ENCODE assay signal across 9 cellular contexts in the genomic region with DNA sequence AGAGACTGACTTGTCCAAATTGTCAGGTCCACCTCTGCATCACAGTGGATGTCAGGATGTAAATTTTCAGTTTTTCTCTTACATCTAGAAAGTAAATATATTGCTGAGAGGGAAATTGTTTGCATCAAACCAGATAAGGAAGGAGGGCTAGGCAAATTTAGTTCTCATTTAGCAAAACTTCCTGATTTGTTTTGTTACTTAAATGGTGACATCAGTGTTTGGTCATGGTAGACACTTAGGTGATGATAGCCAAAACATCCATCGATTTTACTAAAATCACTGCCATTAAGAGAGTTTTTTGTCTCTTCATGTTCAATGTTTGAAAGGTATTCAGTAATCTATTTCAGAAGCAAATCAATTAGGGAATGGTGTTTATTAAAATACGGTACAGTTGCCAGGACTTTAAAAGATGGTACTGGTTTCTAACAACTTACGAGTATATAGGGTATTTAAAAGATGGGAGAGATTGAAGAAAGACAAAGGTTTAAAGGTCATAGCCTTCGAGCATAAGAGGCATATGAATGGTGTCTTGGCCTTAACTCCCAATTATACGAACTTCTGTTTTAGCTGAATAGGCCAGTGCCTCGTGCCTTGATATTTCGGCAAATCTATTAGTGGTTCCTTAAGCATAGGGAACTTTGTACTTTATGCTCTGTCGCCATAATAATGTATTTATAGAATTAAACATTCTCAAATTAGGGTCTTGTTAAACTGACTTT. TPM values are rescaled to one million over a fixed set of nuclear protein-coding genes. Genes with fewer than 3 reads are reported as not detected.
DNase-seq lines count a peak whose midpoint lies in the region; ATAC-seq and TF ChIP-seq lines count a peak whose summit lies in the region.
"Had no signal": no experiment of that assay in that cellular context is flagged by ENCODE, and none has a peak within 500 bp of the region (broad histone marks: within the 10 kb centered on the region; RNA-seq: fewer than 3 reads in every experiment).

No MANE protein-coding gene starts in this region.

- H3K4me1 Mint-ChIP-seq in activated CD4-positive, alpha-beta T cell treated with anti-CD3 and anti-CD28 coated beads, Interleukin-2, amount 10 ng/mL, durations not matched to agents 24 days and 14 days, result peaks cover 48% of the 10 kb centered on the region
- H3K4me1 Mint-ChIP-seq in WTC11, result peaks cover 54% of the 10 kb centered on the region
- H3K4me1 Mint-ChIP-seq in stimulated activated naive CD8-positive, alpha-beta T cell treated with anti-CD3 and anti-CD28 coated beads, Interleukin-15, amount 100 ng/mL, for 72 hours, result peaks cover 73% of the 10 kb centered on the region

- CTCF ChIA-PET in WTC11 (lab: Charles Lee) (interaction anchor here (1.2 to 1.8 kb wide), 3 partner anchors 8 to 50 kb away, joined by 4 to 12 read pairs (median 6); no protein-coding TSS in a partner anchor), HEK293T (lab: Yijun Ruan, JAX) (interaction anchor here (0.8 to 3.0 kb wide), 3 partner anchors 49 to 70 kb away, joined by 3 to 21 read pairs (median 3); no protein-coding TSS in a partner anchor)

- no peak for ATAC-seq in WTC11
- ATAC-seq in stimulated activated naive CD8-positive, alpha-beta T cell treated with anti-CD3 and anti-CD28 coated beads, Interleukin-15, amount 100 ng/mL, for 72 hours, result no peak
- ATAC-seq in HG02678 (IDR thresholded peaks at IDR 0.05; ENCODE audit: unreplicated experiment), result no peak

- H3K27me3 Mint-ChIP-seq in activated CD4-positive, alpha-beta T cell treated with anti-CD3 and anti-CD28 coated beads, Interleukin-2, amount 10 ng/mL, durations not matched to agents 24 days and 14 days, result no peaks in the 10 kb centered on the region
- peaks cover 38% of the 10 kb centered on the region for H3K27me3 Mint-ChIP-seq in WTC11 (ENCODE audit: low read depth)
- H3K27me3 Mint-ChIP-seq in stimulated activated naive CD8-positive, alpha-beta T cell treated with anti-CD3 and anti-CD28 coated beads, Interleukin-15, amount 100 ng/mL, for 72 hours, result no peaks in the 10 kb centered on the region

- peak overlapping the region; percentile 98 for H3K27ac Mint-ChIP-seq in activated CD4-positive, alpha-beta T cell treated with anti-CD3 and anti-CD28 coated beads, Interleukin-2, amount 10 ng/mL, durations not matched to agents 24 days and 14 days
- no peak overlapping the region for H3K27ac Mint-ChIP-seq in WTC11
- H3K27ac Mint-ChIP-seq in stimulated activated naive CD8-positive, alpha-beta T cell treated with anti-CD3 and anti-CD28 coated beads, Interleukin-15, amount 100 ng/mL, for 72 hours, result peak overlapping the region; percentile 99 to 100

- DNase-seq in activated CD4-positive, alpha-beta T cell treated with anti-CD3 and anti-CD28 coated beads, Interleukin-2, amount 10 ng/mL, durations not matched to agents 24 days and 14 days, result no peak
- DNase-seq in activated CD4-positive, alpha-beta T cell treated with anti-CD3 and anti-CD28 coated beads for 48 hours, result no peak
- no peak for DNase-seq in WTC11 (ENCODE audit: low spot score)
- no peak for DNase-seq in fibroblast of villous mesenchyme (ENCODE audit: low read depth)
- no peak for DNase-seq in stimulated activated naive CD8-positive, alpha-beta T cell treated with anti-CD3 and anti-CD28 coated beads, Interleukin-15, amount 100 ng/mL, for 72 hours
- no peak for DNase-seq in HEK293T (ENCODE audit: extremely low spot score)
- no peak for DNase-seq in GM03348 (ENCODE audit: low spot score)
- DNase-seq: hippocampal formation had no signal

- peak overlapping the region; percentile 99 for H3K4me3 Mint-ChIP-seq in activated CD4-positive, alpha-beta T cell treated with anti-CD3 and anti-CD28 coated beads, Interleukin-2, amount 10 ng/mL, durations not matched to agents 24 days and 14 days
- H3K4me3 Mint-ChIP-seq in WTC11, result peak overlapping the region; percentile 94
- H3K4me3 Mint-ChIP-seq in stimulated activated naive CD8-positive, alpha-beta T cell treated with anti-CD3 and anti-CD28 coated beads, Interleukin-15, amount 100 ng/mL, for 72 hours, result peak overlapping the region; percentile 89 to 100

- H3K36me3 Mint-ChIP-seq in activated CD4-positive, alpha-beta T cell treated with anti-CD3 and anti-CD28 coated beads, Interleukin-2, amount 10 ng/mL, durations not matched to agents 24 days and 14 days (ENCODE audit: low read depth), result peaks cover 63% of the 10 kb centered on the region
- H3K36me3 Mint-ChIP-seq in WTC11, result 0 out of 2 replicates have a peak, but pooled peaks cover 7% of the 10 kb centered on the region

- POLR2A ChIA-PET in WTC11 (lab: Charles Lee) (interaction anchor here (1.6 kb wide), 1 partner anchor 13 kb away, joined by 8 read pairs; no protein-coding TSS in a partner anchor), HEK293T (lab: Yijun Ruan, JAX) (interaction anchor here (1.0 to 4.1 kb wide), 9 partner anchors 8 to 589 kb away, joined by 3 to 33 read pairs (median 5); a partner anchor contains a TSS)

- TF ChIP-seq CTCF in WTC11 (IDR thresholded peaks at IDR 0.05) (no peak), fibroblast of villous mesenchyme (IDR thresholded peaks at IDR 0.05; ENCODE audit: insufficient read depth, low read depth, low read length) (no peak)

- intact Hi-C loops in activated CD4-positive, alpha-beta T cell treated with anti-CD3 and anti-CD28 coated beads, Interleukin-2, amount 10 ng/mL, durations not matched to agents 24 days and 14 days (cut with micrococcal nuclease), result loop anchor here (10.0 kb wide), 2 partner anchors 303 to 1523 kb away; no protein-coding TSS in a partner anchor

- peak overlapping the region; percentile 75 for H3K4me3 ChIP-seq in fibroblast of villous mesenchyme (ENCODE audit: low read depth, low read length)

- H3K9me3 Mint-ChIP-seq in activated CD4-positive, alpha-beta T cell treated with anti-CD3 and anti-CD28 coated beads, Interleukin-2, amount 10 ng/mL, durations not matched to agents 24 days and 14 days, result no peaks in the 10 kb centered on the region
- no peaks in the 10 kb centered on the region for H3K9me3 Mint-ChIP-seq in WTC11
- no peaks in the 10 kb centered on the region for H3K9me3 Mint-ChIP-seq in stimulated activated naive CD8-positive, alpha-beta T cell treated with anti-CD3 and anti-CD28 coated beads, Interleukin-15, amount 100 ng/mL, for 72 hours

TF ChIP-seq in WTC11, 78 proteins besides CTCF, POLR2A, EP300 and RAD21:
- TF ChIP-seq, protein P1, sequence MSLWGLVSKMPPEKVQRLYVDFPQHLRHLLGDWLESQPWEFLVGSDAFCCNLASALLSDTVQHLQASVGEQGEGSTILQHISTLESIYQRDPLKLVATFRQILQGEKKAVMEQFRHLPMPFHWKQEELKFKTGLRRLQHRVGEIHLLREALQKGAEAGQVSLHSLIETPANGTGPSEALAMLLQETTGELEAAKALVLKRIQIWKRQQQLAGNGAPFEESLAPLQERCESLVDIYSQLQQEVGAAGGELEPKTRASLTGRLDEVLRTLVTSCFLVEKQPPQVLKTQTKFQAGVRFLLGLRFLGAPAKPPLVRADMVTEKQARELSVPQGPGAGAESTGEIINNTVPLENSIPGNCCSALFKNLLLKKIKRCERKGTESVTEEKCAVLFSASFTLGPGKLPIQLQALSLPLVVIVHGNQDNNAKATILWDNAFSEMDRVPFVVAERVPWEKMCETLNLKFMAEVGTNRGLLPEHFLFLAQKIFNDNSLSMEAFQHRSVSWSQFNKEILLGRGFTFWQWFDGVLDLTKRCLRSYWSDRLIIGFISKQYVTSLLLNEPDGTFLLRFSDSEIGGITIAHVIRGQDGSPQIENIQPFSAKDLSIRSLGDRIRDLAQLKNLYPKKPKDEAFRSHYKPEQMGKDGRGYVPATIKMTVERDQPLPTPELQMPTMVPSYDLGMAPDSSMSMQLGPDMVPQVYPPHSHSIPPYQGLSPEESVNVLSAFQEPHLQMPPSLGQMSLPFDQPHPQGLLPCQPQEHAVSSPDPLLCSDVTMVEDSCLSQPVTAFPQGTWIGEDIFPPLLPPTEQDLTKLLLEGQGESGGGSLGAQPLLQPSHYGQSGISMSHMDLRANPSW (CRISPR knock-in tag; conservative IDR thresholded peaks at IDR 0.05; ENCODE audit: low read depth), result no peak
- TF ChIP-seq JUN (CRISPR knock-in tag; IDR thresholded peaks at IDR 0.05), result no peak

TF ChIP-seq in HEK293T, 16 proteins besides CTCF, POLR2A, EP300 and RAD21:
- TF ChIP-seq ARNT (IDR thresholded peaks at IDR 0.05) (no peak), ZNF384 (IDR thresholded peaks at IDR 0.05) (no peak), FOXK2 (IDR thresholded peaks at IDR 0.05) (no peak), ELF4 (IDR thresholded peaks at IDR 0.05) (no peak), TARDBP (IDR thresholded peaks at IDR 0.05) (no peak), SUZ12 (IDR thresholded peaks at IDR 0.05) (no peak), HDGF (IDR thresholded peaks at IDR 0.05; ENCODE audit: borderline replicate concordance) (no peak), FOXA1 (IDR thresholded peaks at IDR 0.05) (no peak), LEF1 (IDR thresholded peaks at IDR 0.05; ENCODE audit: borderline replicate concordance) (no peak), BHLHE40 (IDR thresholded peaks at IDR 0.05; ENCODE audit: borderline replicate concordance) (no peak), FOXM1 (IDR thresholded peaks at IDR 0.05; ENCODE audit: borderline replicate concordance) (no peak), NFRKB (IDR thresholded peaks at IDR 0.05) (no peak), L3MBTL2 (conservative IDR thresholded peaks at IDR 0.05) (no peak)
- TF ChIP-seq, protein P2, sequence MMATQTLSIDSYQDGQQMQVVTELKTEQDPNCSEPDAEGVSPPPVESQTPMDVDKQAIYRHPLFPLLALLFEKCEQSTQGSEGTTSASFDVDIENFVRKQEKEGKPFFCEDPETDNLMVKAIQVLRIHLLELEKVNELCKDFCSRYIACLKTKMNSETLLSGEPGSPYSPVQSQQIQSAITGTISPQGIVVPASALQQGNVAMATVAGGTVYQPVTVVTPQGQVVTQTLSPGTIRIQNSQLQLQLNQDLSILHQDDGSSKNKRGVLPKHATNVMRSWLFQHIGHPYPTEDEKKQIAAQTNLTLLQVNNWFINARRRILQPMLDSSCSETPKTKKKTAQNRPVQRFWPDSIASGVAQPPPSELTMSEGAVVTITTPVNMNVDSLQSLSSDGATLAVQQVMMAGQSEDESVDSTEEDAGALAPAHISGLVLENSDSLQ (IDR thresholded peaks at IDR 0.05), result no peak

RNA-seq across cellular contexts. Expression of a gene that starts 3.0 kb away (rescaled TPM):
- 48.3 and 48.6 TPM in 2 replicates for total RNA-seq in activated CD4-positive, alpha-beta T cell treated with anti-CD3 and anti-CD28 coated beads, Interleukin-2, amount 10 ng/mL, durations not matched to agents 24 days and 14 days
- total RNA-seq in WTC11 (2021) (14.2 to 18.2 TPM (median 14.3 TPM) in 3 replicates), fibroblast of villous mesenchyme (31.2 and 45.3 TPM in 2 replicates)

RNA-seq across cellular contexts. Expression of a gene that starts 57.7 kb away (rescaled TPM):
- total RNA-seq in activated CD4-positive, alpha-beta T cell treated with anti-CD3 and anti-CD28 coated beads, Interleukin-2, amount 10 ng/mL, durations not matched to agents 24 days and 14 days, result 14.6 and 16.2 TPM in 2 replicates
- 0.28 to 0.64 TPM (median 0.30 TPM) in 3 replicates for total RNA-seq in WTC11 (2021)
- total RNA-seq in fibroblast of villous mesenchyme, result 17.1 and 35.8 TPM in 2 replicates
